ENCODE assay signal across 1 cellular context in the genomic region with DNA sequence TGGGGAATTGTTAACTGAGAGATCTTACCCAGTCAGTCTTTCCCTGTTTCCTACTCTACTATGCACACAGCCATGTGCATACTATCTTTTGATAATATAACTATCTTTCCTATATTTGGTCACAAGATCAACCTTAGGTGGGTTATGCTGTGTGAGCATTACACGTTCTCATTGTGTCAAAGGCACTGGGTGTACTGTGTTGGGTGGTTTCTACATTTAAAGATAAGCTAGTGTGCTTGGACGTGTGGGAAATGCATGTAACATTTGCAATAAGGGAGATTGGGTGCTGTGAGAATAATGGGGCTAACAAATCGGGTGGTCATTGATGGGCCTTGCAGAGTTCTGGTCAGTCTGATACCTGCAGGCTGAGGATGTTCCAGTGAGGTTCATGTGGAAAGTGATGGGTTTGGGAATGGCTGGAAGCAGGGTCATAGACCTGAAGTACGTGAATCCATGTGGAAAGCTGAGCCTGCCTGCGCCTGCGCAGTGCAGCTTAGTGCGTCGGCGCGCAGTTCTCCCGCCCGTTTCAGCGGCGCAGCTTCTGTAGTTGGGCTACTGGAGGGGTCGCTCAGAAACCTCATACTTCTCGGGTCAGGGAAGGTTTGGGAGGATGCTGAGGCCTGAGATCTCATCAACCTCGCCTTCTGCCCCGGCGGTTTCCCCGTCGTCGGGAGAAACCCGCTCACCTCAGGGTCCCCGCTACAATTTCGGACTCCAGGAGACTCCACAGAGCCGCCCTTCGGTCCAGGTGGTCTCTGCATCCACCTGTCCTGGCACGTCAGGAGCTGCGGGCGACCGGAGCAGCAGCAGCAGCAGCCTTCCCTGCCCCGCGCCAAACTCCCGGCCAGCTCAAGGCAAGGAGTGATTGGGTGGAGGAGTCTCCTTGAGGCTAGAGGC.
TF ChIP-seq lines count a peak whose summit lies in the region.

A gene (plus strand): TSS at position 507 of the 897 bp plus-strand sequence. CDS start 104 bp downstream, at position 611.

TF ChIP-seq in K562, 482 proteins besides CTCF, POLR2A, EP300 and RAD21 (continued from another document and continues in another):
- TF ChIP-seq, protein P1, sequence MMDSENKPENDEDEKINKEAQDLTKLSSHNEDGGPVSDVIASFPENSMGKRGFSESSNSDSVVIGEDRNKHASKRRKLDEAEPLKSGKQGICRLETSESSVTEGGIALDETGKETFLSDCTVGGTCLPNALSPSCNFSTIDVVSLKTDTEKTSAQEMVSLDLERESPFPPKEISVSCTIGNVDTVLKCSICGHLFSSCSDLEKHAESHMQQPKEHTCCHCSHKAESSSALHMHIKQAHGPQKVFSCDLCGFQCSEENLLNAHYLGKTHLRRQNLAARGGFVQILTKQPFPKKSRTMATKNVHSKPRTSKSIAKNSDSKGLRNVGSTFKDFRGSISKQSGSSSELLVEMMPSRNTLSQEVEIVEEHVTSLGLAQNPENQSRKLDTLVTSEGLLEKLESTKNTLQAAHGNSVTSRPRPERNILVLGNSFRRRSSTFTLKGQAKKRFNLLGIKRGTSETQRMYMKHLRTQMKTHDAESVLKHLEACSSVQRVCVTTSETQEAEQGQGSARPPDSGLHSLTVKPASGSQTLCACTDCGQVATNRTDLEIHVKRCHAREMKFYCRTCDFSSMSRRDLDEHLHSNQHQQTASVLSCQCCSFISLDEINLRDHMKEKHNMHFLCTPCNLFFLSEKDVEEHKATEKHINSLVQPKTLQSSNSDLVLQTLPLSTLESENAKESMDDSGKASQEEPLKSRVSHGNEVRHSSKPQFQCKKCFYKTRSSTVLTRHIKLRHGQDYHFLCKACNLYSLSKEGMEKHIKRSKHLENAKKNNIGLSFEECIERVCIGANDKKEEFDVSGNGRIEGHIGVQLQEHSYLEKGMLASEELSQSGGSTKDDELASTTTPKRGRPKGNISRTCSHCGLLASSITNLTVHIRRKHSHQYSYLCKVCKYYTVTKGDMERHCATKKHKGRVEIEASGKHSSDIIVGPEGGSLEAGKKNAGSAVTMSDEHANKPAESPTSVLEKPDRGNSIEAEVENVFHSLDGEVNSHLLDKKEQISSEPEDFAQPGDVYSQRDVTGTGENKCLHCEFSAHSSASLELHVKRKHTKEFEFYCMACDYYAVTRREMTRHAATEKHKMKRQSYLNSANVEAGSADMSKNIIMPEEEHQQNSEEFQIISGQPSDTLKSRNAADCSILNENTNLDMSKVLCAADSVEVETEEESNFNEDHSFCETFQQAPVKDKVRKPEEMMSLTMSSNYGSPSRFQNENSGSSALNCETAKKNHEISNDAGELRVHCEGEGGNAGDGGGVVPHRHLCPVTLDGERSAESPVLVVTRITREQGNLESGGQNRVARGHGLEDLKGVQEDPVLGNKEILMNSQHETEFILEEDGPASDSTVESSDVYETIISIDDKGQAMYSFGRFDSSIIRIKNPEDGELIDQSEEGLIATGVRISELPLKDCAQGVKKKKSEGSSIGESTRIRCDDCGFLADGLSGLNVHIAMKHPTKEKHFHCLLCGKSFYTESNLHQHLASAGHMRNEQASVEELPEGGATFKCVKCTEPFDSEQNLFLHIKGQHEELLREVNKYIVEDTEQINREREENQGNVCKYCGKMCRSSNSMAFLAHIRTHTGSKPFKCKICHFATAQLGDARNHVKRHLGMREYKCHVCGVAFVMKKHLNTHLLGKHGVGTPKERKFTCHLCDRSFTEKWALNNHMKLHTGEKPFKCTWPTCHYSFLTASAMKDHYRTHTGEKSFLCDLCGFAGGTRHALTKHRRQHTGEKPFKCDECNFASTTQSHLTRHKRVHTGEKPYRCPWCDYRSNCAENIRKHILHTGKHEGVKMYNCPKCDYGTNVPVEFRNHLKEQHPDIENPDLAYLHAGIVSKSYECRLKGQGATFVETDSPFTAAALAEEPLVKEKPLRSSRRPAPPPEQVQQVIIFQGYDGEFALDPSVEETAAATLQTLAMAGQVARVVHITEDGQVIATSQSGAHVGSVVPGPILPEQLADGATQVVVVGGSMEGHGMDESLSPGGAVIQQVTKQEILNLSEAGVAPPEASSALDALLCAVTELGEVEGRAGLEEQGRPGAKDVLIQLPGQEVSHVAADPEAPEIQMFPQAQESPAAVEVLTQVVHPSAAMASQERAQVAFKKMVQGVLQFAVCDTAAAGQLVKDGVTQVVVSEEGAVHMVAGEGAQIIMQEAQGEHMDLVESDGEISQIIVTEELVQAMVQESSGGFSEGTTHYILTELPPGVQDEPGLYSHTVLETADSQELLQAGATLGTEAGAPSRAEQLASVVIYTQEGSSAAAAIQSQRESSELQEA (IDR thresholded peaks at IDR 0.05; ENCODE audit: low read depth), result no peak
- TF ChIP-seq SLC30A9 (CRISPR knock-in tag; IDR thresholded peaks at IDR 0.05) (no peak), POLR2G (IDR thresholded peaks at IDR 0.05; ENCODE audit: low read depth, low read length) (peak; percentile 92), XRCC4 (IDR thresholded peaks at IDR 0.05; ENCODE audit: extremely low read depth, insufficient read depth, insufficient read length) (no peak), SMARCA4 (IDR thresholded peaks at IDR 0.05) (no peak), ZNF699 (CRISPR knock-in tag; IDR thresholded peaks at IDR 0.05; ENCODE audit: insufficient replicate concordance) (no peak), HDAC3 (IDR thresholded peaks at IDR 0.05; ENCODE audit: borderline replicate concordance, partially characterized antibody) (no peak), PHTF2 (CRISPR knock-in tag; IDR thresholded peaks at IDR 0.05) (0 out of 2 replicates have a peak, but pooled peaks have one; percentile 36), NFYB (IDR thresholded peaks at IDR 0.05; ENCODE audit: extremely low read depth, insufficient read length) (no peak), ARHGAP35 (IDR thresholded peaks at IDR 0.05; ENCODE audit: partially characterized antibody) (peak; percentile 65), DPF2 (IDR thresholded peaks at IDR 0.05) (no peak), HDAC8 (tag; IDR thresholded peaks at IDR 0.05) (no peak), SPI1 (IDR thresholded peaks at IDR 0.05; ENCODE audit: borderline replicate concordance, low read depth, low read length) (no peak), RBM15 (IDR thresholded peaks at IDR 0.05; ENCODE audit: insufficient read depth, low read length) (no peak), PHF21A (IDR thresholded peaks at IDR 0.05; ENCODE audit: borderline replicate concordance, low read depth) (no peak), ZFX (CRISPR knock-in tag; IDR thresholded peaks at IDR 0.05) (no peak), SMAD4 (CRISPR knock-in tag; conservative IDR thresholded peaks at IDR 0.05) (no peak), ZNF75A (CRISPR knock-in tag; IDR thresholded peaks at IDR 0.05) (peak; percentile 73; the same call in 1 of the 2 replicates), ZFP30 (CRISPR knock-in tag; IDR thresholded peaks at IDR 0.05; ENCODE audit: borderline replicate concordance) (no peak), HNRNPUL1 (IDR thresholded peaks at IDR 0.05; ENCODE audit: low read length) (peak; percentile 95), TEAD1 (CRISPR knock-in tag; IDR thresholded peaks at IDR 0.05) (peak in 1 of 2 experiments; percentile 63; a peak in 1 of 4 replicates), ZNF224 (CRISPR knock-in tag; IDR thresholded peaks at IDR 0.05) (no peak), FOXJ2 (tag; IDR thresholded peaks at IDR 0.05) (no peak), SMAD1 (IDR thresholded peaks at IDR 0.05; ENCODE audit: low read depth, low read length, partially characterized antibody) (no peak), ZNF696 (CRISPR knock-in tag; conservative IDR thresholded peaks at IDR 0.05) (no peak; the same call in 1 of the 2 replicates), CBX2 (IDR thresholded peaks at IDR 0.05; ENCODE audit: insufficient read depth, low read length, poor library complexity, severe bottlenecking) (no peak), GTF2A2 (tag; IDR thresholded peaks at IDR 0.05) (no peak), ZNF121 (CRISPR knock-in tag; conservative IDR thresholded peaks at IDR 0.05) (no peak), MAFK (IDR thresholded peaks at IDR 0.05; ENCODE audit: low read length) (no peak), ZNF551 (CRISPR knock-in tag; IDR thresholded peaks at IDR 0.05) (peak; percentile 88; the same call in 1 of the 2 replicates)
- TF ChIP-seq, protein P2, sequence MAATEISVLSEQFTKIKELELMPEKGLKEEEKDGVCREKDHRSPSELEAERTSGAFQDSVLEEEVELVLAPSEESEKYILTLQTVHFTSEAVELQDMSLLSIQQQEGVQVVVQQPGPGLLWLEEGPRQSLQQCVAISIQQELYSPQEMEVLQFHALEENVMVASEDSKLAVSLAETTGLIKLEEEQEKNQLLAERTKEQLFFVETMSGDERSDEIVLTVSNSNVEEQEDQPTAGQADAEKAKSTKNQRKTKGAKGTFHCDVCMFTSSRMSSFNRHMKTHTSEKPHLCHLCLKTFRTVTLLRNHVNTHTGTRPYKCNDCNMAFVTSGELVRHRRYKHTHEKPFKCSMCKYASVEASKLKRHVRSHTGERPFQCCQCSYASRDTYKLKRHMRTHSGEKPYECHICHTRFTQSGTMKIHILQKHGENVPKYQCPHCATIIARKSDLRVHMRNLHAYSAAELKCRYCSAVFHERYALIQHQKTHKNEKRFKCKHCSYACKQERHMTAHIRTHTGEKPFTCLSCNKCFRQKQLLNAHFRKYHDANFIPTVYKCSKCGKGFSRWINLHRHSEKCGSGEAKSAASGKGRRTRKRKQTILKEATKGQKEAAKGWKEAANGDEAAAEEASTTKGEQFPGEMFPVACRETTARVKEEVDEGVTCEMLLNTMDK (IDR thresholded peaks at IDR 0.05; ENCODE audit: borderline replicate concordance, insufficient read depth, low read depth, low read length, poor library complexity, severe bottlenecking), result no peak
- TF ChIP-seq, protein P3, sequence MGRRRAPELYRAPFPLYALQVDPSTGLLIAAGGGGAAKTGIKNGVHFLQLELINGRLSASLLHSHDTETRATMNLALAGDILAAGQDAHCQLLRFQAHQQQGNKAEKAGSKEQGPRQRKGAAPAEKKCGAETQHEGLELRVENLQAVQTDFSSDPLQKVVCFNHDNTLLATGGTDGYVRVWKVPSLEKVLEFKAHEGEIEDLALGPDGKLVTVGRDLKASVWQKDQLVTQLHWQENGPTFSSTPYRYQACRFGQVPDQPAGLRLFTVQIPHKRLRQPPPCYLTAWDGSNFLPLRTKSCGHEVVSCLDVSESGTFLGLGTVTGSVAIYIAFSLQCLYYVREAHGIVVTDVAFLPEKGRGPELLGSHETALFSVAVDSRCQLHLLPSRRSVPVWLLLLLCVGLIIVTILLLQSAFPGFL (CRISPR knock-in tag; IDR thresholded peaks at IDR 0.05), result no peak
- TF ChIP-seq, protein P4, sequence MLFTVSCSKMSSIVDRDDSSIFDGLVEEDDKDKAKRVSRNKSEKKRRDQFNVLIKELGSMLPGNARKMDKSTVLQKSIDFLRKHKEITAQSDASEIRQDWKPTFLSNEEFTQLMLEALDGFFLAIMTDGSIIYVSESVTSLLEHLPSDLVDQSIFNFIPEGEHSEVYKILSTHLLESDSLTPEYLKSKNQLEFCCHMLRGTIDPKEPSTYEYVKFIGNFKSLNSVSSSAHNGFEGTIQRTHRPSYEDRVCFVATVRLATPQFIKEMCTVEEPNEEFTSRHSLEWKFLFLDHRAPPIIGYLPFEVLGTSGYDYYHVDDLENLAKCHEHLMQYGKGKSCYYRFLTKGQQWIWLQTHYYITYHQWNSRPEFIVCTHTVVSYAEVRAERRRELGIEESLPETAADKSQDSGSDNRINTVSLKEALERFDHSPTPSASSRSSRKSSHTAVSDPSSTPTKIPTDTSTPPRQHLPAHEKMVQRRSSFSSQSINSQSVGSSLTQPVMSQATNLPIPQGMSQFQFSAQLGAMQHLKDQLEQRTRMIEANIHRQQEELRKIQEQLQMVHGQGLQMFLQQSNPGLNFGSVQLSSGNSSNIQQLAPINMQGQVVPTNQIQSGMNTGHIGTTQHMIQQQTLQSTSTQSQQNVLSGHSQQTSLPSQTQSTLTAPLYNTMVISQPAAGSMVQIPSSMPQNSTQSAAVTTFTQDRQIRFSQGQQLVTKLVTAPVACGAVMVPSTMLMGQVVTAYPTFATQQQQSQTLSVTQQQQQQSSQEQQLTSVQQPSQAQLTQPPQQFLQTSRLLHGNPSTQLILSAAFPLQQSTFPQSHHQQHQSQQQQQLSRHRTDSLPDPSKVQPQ (CRISPR knock-in tag; IDR thresholded peaks at IDR 0.05; ENCODE audit: borderline replicate concordance), result no peak
- TF ChIP-seq, protein P5, sequence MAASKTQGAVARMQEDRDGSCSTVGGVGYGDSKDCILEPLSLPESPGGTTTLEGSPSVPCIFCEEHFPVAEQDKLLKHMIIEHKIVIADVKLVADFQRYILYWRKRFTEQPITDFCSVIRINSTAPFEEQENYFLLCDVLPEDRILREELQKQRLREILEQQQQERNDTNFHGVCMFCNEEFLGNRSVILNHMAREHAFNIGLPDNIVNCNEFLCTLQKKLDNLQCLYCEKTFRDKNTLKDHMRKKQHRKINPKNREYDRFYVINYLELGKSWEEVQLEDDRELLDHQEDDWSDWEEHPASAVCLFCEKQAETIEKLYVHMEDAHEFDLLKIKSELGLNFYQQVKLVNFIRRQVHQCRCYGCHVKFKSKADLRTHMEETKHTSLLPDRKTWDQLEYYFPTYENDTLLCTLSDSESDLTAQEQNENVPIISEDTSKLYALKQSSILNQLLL (CRISPR knock-in tag; IDR thresholded peaks at IDR 0.05; ENCODE audit: borderline replicate concordance), result no peak
- TF ChIP-seq, protein P6, sequence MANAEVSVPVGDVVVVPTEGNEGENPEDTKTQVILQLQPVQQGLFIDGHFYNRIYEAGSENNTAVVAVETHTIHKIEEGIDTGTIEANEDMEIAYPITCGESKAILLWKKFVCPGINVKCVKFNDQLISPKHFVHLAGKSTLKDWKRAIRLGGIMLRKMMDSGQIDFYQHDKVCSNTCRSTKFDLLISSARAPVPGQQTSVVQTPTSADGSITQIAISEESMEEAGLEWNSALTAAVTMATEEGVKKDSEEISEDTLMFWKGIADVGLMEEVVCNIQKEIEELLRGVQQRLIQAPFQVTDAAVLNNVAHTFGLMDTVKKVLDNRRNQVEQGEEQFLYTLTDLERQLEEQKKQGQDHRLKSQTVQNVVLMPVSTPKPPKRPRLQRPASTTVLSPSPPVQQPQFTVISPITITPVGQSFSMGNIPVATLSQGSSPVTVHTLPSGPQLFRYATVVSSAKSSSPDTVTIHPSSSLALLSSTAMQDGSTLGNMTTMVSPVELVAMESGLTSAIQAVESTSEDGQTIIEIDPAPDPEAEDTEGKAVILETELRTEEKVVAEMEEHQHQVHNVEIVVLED (CRISPR knock-in tag; IDR thresholded peaks at IDR 0.05), result no peak
